ENCODE assay signal across 12 cellular contexts in genomic region chr1:46826892-46827291, GRCh38. TPM values are rescaled to one million over a fixed set of nuclear protein-coding genes. Genes with fewer than 3 reads are reported as not detected.
"Had no signal": no experiment of that assay in that cellular context is flagged by ENCODE, and none has a peak within 500 bp of the region (broad histone marks: within the 10 kb centered on the region; RNA-seq: fewer than 3 reads in every experiment).

No MANE protein-coding gene starts in this region.

RNA-seq across cellular contexts. Expression of gene CYP4B1, which starts 28.0 kb away (rescaled TPM):
- total RNA-seq: activated naive CD4-positive, alpha-beta T cell treated with anti-CD3 and anti-CD28 coated beads for 36 hours; activated naive CD4-positive, alpha-beta T cell treated with anti-CD3 and anti-CD28 coated beads, Interleukin-2, amount 50 U/mL, for 72 hours; activated naive CD8-positive, alpha-beta T cell treated with anti-CD3 and anti-CD28 coated beads for 36 hours; activated naive CD8-positive, alpha-beta T cell treated with anti-CD3 and anti-CD28 coated beads, Interleukin-2, amount 10 ng/mL, durations not matched to agents 7 days and 5 days; activated T-cell treated with anti-CD3 and anti-CD28 coated beads, Interleukin-2, amount 50 U/mL, for 72 hours; activated T-helper 1 cell treated with anti-CD3 and anti-CD28 coated beads, Interleukin-12 subunit alpha, Interleukin-12 subunit beta, Interleukin-2, Interleukin-4 antibody, amounts not matched to agents 30 ng/mL and 10 ng/mL and 1 ng/mL, durations not matched to agents 14 hours and 24 hours and 36 hours; activated T-helper 2 cell treated with anti-CD3 and anti-CD28 coated beads, Interferon-gamma antibody, Interleukin-2, Interleukin-4, amounts not matched to agents 10 μg/mL and 5 μg/mL and 100 μg/mL, durations not matched to agents 14 hours and 24 hours and 36 hours; astrocyte; bronchial epithelial cell; cardiac muscle cell; cardiac septum; chondrocyte had no signal
- polyA plus RNA-seq: cardiac muscle cell had no signal
